21 cellular contexts compared by ENCODE assay signal in the genomic region with DNA sequence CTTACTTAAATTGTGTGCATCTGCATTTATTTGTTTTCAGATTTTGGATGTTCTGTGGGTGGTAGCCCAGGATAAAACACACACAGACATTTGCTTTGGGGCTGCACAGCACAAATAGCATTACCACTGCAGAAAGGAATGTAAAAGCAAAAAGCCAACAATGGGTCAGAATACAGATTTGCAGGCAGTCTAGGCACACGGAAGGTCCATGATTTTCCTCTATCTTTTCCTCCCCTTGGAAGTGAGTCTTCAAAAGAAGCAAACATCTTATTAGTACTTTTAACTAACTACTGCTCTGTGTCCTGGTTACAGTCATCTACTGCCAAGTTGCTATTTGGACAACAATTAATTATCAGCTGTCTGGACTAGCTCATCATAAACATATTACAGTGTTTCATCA.
A peak's percentile ranks its signal among the peaks of the same experiment; 100 is the strongest.
DNase-seq lines count a peak whose midpoint lies in the region; ATAC-seq and TF ChIP-seq lines count a peak whose summit lies in the region.
"Had no signal": no experiment of that assay in that cellular context is flagged by ENCODE, and none has a peak within 500 bp of the region (broad histone marks: within the 10 kb centered on the region; RNA-seq: fewer than 3 reads in every experiment).

No MANE protein-coding gene starts in this region.

- intact Hi-C loops in sciatic nerve (cut with DNase I) (no loop called here), tibial artery (cut with DNase I; ENCODE audit: low total_unique reads) (no loop called here)

- H3K27ac ChIP-seq in brain microvascular endothelial cell (no peak overlapping the region), tibial artery (no peak overlapping the region)
- H3K27ac ChIP-seq: A549, BLaER1, KMS-11 had no signal

- no peak for TF ChIP-seq CTCF in HFF-Myc (IDR thresholded peaks at IDR 0.05; ENCODE audit: low read depth, low read length, missing control alignments)
- TF ChIP-seq CTCF in brain microvascular endothelial cell (IDR thresholded peaks at IDR 0.05; ENCODE audit: low read depth, low read length, missing control alignments): no peak
- no peak for TF ChIP-seq CTCF in fibroblast of mammary gland (conservative IDR thresholded peaks at IDR 0.05; ENCODE audit: control insufficient read depth, insufficient read depth, low read depth, low read length)
- TF ChIP-seq CTCF in tibial artery (IDR thresholded peaks at IDR 0.05): no peak

- in situ Hi-C loops in brain microvascular endothelial cell (cut with HindIII; ENCODE audit: low pct_ligation_motif_present, low sequenced_read_pairs): no loop called here

- peaks cover 0 to 6% (median 0%) of the 10 kb centered on the region in 3 donors for H3K9me3 ChIP-seq in tibial artery
- H3K9me3 ChIP-seq: A549, BLaER1 had no signal

- H3K4me3 ChIP-seq in HFF-Myc (replicated peaks; ENCODE audit: low read depth, low read length): no peak overlapping the region
- H3K4me3 ChIP-seq in brain microvascular endothelial cell (ENCODE audit: low read depth, low read length): no peak overlapping the region
- H3K4me3 ChIP-seq in fibroblast of mammary gland (ENCODE audit: control insufficient read depth, low read depth, low read length): no peak overlapping the region
- H3K4me3 ChIP-seq in tibial artery: no peak overlapping the region
- H3K4me3 ChIP-seq: A549, BLaER1, GM12878 had no signal

- H3K27me3 ChIP-seq in brain microvascular endothelial cell (replicated peaks) (no peaks in the 10 kb centered on the region), tibial artery (no peaks in the 10 kb centered on the region)
- H3K27me3 ChIP-seq: BLaER1 had no signal

- ATAC-seq in sciatic nerve: peak; percentile 56
- ATAC-seq: A549, GM12878 had no signal

- no peaks in the 10 kb centered on the region for H3K36me3 ChIP-seq in brain microvascular endothelial cell (replicated peaks)
- no peaks in the 10 kb centered on the region for H3K36me3 ChIP-seq in tibial artery
- H3K36me3 ChIP-seq: BLaER1 had no signal

- DNase-seq in HFF-Myc (ENCODE audit: extremely low read depth, low read depth) (peak; percentile 5), brain microvascular endothelial cell (peak; percentile 34), fibroblast of mammary gland (ENCODE audit: low read depth) (peak; percentile 24), sciatic nerve (ENCODE audit: low spot score) (no peak), HK-2 (ENCODE audit: unreplicated experiment) (no peak), tibial artery (no peak), T-helper 9 cell (no peak)
- DNase-seq: CD4-positive, alpha-beta memory T cell; DMS53; EL; HFFc6; NCI-H1417 treated with DMSO at 0.1 percent for 48 hours; NCI-H1930; NCI-H226; NCI-H524 treated with DMSO at 0.1 percent for 48 hours; RPMI8226; SIG-M5 had no signal

- peaks cover 0 to 18% (median 2%) of the 10 kb centered on the region in 4 donors for H3K4me1 ChIP-seq in tibial artery
- H3K4me1 ChIP-seq: A549, BLaER1 had no signal

Comparison
In these comparisons a context has a peak if more than half of its experiments do, and no peak if none do; other contexts are left out.
1. DNase-seq: peak in HFF-Myc (single experiment), brain microvascular endothelial cell (single experiment) and fibroblast of mammary gland (single experiment); none in sciatic nerve (single experiment), HK-2 (single experiment), tibial artery (0 of 2) and T-helper 9 cell (single experiment).